ENCODE assay signal across 13 cellular contexts in the genomic region with DNA sequence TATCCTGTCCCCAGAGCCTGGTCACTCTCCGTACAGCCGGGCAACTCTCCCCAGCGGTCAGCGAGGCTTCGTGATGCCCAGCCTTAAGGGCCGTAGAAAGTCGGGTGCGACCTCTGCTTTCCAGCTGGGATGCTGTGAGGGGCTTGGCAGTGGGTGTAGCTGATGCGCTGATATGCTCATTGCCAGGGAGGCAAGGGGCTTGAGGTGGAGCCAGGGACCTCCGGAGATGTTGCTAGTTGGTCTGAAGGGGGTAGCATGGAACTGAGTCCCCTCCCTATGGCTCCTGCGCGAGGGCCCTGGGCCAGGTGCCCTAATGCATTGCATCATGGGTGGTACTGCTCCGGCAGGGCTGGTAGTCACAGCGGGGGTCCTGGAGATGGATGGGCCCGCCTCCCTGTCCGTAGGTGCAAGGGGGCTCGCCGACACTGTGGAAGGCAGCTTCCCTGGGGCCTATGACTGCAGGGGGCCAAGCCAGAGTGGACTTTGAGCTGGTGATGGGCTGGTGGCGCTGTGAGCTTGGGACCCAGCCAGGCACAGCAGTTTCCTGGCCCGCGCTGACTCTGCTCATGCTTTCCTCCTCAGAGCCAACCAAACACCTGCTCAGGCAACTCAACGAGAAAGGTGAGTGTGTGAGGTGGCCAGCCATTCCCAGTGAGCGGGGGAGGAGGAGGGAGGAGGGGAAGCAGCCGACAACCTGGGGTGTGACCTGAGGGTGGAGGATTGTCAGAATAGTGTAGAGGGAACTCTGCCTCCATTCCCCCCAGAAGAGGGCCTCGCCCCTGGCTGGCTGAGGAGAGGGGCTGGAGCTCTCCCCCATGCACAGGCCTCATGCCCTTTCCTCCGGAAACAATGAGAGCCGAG. TPM values are rescaled to one million over a fixed set of nuclear protein-coding genes. Genes with fewer than 3 reads are reported as not detected.
DNase-seq lines count a peak whose midpoint lies in the region; ATAC-seq and TF ChIP-seq lines count a peak whose summit lies in the region.
"Had no signal": no experiment of that assay in that cellular context is flagged by ENCODE, and none has a peak within 500 bp of the region (broad histone marks: within the 10 kb centered on the region; RNA-seq: fewer than 3 reads in every experiment).

No MANE protein-coding gene starts in this region.

- no peak overlapping the region for H3K4me2 ChIP-seq in mesendoderm (ENCODE audit: low read length)
- H3K4me2 ChIP-seq: KMS-11, PC-9 had no signal

- H3K79me2 ChIP-seq in mesendoderm (ENCODE audit: control insufficient read depth, insufficient read depth, low read length): no peaks in the 10 kb centered on the region

- ATAC-seq in GM21390 (IDR thresholded peaks at IDR 0.05; ENCODE audit: unreplicated experiment) (no peak), GM21423 (IDR thresholded peaks at IDR 0.05; ENCODE audit: unreplicated experiment) (no peak)

- H4K5ac ChIP-seq in mesendoderm (ENCODE audit: low read length): no peak overlapping the region

- no peak overlapping the region for H2AK5ac ChIP-seq in mesendoderm (ENCODE audit: low read length)

- H3K18ac ChIP-seq in mesendoderm (ENCODE audit: low read length): no peak overlapping the region

- H3K9ac ChIP-seq in mesendoderm (ENCODE audit: low read length): no peak overlapping the region
- H3K9ac ChIP-seq: KMS-11 had no signal

- H3K27ac ChIP-seq in 22Rv1 (peak overlapping the region; percentile 13; the same call in 1 of the 2 replicates), mesendoderm (ENCODE audit: low read depth, low read length) (no peak overlapping the region)
- H3K27ac ChIP-seq: KMS-11, PC-9 had no signal

- peak; percentile 61 for DNase-seq in cerebellum (ENCODE audit: low spot score)
- DNase-seq in mesendoderm: peak; percentile 49
- no peak for DNase-seq in superior temporal gyrus (ENCODE audit: extremely low spot score)
- DNase-seq in OCI-M1 (lab: John Stamatoyannopoulos, UW): no peak
- DNase-seq: activated B cell treated with CpG ODN at 0.5 μM for 24 hours; activated naive CD4-positive, alpha-beta T cell treated with anti-CD3 and anti-CD28 coated beads for 36 hours; nucleus accumbens; PC-9 had no signal

- WGBS in mesendoderm (ENCODE audit: extremely low coverage, insufficient coverage, low lambda C conversion rate): no CpG with 5 or more reads among the region's 27 CpGs

- H3K36me3 ChIP-seq in mesendoderm (ENCODE audit: control insufficient read depth, insufficient read depth, low read length): peaks cover 15% of the 10 kb centered on the region

- no peak overlapping the region for H3K4me3 ChIP-seq in mesendoderm (ENCODE audit: low read length)
- H3K4me3 ChIP-seq: PC-9 had no signal

- H4K8ac ChIP-seq in mesendoderm (ENCODE audit: low read depth, low read length): no peak overlapping the region

- no peak overlapping the region for H3K23ac ChIP-seq in mesendoderm (ENCODE audit: low read length)

- no peak overlapping the region for H2BK15ac ChIP-seq in mesendoderm (replicated peaks; ENCODE audit: low read depth)

- H3K27me3 ChIP-seq in mesendoderm (ENCODE audit: insufficient read depth, low read length, poor library complexity): no peaks in the 10 kb centered on the region

- no peak overlapping the region for H3K56ac ChIP-seq in mesendoderm (ENCODE audit: low read length)

- peak; percentile 41 for TF ChIP-seq RAD21 in Ishikawa (IDR thresholded peaks at IDR 0.05; ENCODE audit: low read depth)

- 0 out of 2 replicates have a peak, but pooled peaks have one; percentile 6 for TF ChIP-seq CTCF in 22Rv1 (IDR thresholded peaks at IDR 0.05)

- peak; percentile 91 for TF ChIP-seq EP300 in Ishikawa (IDR thresholded peaks at IDR 0.05; ENCODE audit: borderline replicate concordance)

- no peak overlapping the region for H2BK120ac ChIP-seq in mesendoderm (ENCODE audit: low read depth, low read length)

- no peaks in the 10 kb centered on the region for H3K79me1 ChIP-seq in mesendoderm (ENCODE audit: low read length)

- H2BK5ac ChIP-seq in mesendoderm (ENCODE audit: low read length): no peak overlapping the region

- H3K4ac ChIP-seq in mesendoderm (ENCODE audit: low read depth, low read length): no peak overlapping the region

- H3K4me1 ChIP-seq in mesendoderm (ENCODE audit: control insufficient read depth, low read depth, low read length): no peaks in the 10 kb centered on the region

TF ChIP-seq in Ishikawa, 13 proteins besides CTCF, POLR2A, EP300 and RAD21:
- TF ChIP-seq, protein P1, sequence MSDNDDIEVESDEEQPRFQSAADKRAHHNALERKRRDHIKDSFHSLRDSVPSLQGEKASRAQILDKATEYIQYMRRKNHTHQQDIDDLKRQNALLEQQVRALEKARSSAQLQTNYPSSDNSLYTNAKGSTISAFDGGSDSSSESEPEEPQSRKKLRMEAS (IDR thresholded peaks at IDR 0.05): peak; percentile 93
- TF ChIP-seq TAF1 (IDR thresholded peaks at IDR 0.05; ENCODE audit: low read depth): no peak
- TF ChIP-seq YY1 (IDR thresholded peaks at IDR 0.05; ENCODE audit: low read depth): peak; percentile 65; the same call in 1 of the 2 replicates
- TF ChIP-seq CREB1 (IDR thresholded peaks at IDR 0.05; ENCODE audit: low read depth): no peak
- TF ChIP-seq NFIC (IDR thresholded peaks at IDR 0.05): peak; percentile 99
- TF ChIP-seq FOXM1 (IDR thresholded peaks at IDR 0.05; ENCODE audit: borderline replicate concordance, low read depth): peak; percentile 79
- TF ChIP-seq ZBTB7A (IDR thresholded peaks at IDR 0.05; ENCODE audit: low read depth): peak; percentile 73
- TF ChIP-seq EGR1 (IDR thresholded peaks at IDR 0.05): peak; percentile 88
- TF ChIP-seq TEAD4 (IDR thresholded peaks at IDR 0.05): peak; percentile 84
- TF ChIP-seq, protein P2, sequence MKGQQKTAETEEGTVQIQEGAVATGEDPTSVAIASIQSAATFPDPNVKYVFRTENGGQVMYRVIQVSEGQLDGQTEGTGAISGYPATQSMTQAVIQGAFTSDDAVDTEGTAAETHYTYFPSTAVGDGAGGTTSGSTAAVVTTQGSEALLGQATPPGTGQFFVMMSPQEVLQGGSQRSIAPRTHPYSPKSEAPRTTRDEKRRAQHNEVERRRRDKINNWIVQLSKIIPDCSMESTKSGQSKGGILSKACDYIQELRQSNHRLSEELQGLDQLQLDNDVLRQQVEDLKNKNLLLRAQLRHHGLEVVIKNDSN (IDR thresholded peaks at IDR 0.05): peak; percentile 41
- TF ChIP-seq TCF12 (IDR thresholded peaks at IDR 0.05; ENCODE audit: low read depth): peak; percentile 97
- TF ChIP-seq, protein P3, sequence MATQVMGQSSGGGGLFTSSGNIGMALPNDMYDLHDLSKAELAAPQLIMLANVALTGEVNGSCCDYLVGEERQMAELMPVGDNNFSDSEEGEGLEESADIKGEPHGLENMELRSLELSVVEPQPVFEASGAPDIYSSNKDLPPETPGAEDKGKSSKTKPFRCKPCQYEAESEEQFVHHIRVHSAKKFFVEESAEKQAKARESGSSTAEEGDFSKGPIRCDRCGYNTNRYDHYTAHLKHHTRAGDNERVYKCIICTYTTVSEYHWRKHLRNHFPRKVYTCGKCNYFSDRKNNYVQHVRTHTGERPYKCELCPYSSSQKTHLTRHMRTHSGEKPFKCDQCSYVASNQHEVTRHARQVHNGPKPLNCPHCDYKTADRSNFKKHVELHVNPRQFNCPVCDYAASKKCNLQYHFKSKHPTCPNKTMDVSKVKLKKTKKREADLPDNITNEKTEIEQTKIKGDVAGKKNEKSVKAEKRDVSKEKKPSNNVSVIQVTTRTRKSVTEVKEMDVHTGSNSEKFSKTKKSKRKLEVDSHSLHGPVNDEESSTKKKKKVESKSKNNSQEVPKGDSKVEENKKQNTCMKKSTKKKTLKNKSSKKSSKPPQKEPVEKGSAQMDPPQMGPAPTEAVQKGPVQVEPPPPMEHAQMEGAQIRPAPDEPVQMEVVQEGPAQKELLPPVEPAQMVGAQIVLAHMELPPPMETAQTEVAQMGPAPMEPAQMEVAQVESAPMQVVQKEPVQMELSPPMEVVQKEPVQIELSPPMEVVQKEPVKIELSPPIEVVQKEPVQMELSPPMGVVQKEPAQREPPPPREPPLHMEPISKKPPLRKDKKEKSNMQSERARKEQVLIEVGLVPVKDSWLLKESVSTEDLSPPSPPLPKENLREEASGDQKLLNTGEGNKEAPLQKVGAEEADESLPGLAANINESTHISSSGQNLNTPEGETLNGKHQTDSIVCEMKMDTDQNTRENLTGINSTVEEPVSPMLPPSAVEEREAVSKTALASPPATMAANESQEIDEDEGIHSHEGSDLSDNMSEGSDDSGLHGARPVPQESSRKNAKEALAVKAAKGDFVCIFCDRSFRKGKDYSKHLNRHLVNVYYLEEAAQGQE (IDR thresholded peaks at IDR 0.05; ENCODE audit: low read depth): no peak
- peak; percentile 66; the same call in 1 of the 2 replicates for TF ChIP-seq CEBPB (IDR thresholded peaks at IDR 0.05)

RNA-seq across cellular contexts. Expression of a gene that starts 32.3 kb away (rescaled TPM):
- total RNA-seq in cerebellum: 5.9 TPM
- polyA plus RNA-seq in mesendoderm (2013, experiment 1 of 2): 20.7 TPM
- polyA plus RNA-seq in mesendoderm (2013, experiment 2 of 2): 21.8 TPM

Comparison
In these comparisons a context has a peak if more than half of its experiments do, and no peak if none do; other contexts are left out.
1. DNase-seq: peak in cerebellum (single experiment) and mesendoderm (single experiment); none in superior temporal gyrus (single experiment) and OCI-M1 (single experiment).